1 cellular context compared by ENCODE assay signal in genomic region chr17:29148790-29149430, GRCh38.
TF ChIP-seq lines count a peak whose summit lies in the region.

No MANE protein-coding gene starts in this region.

TF ChIP-seq in HepG2, 621 proteins besides CTCF, POLR2A, EP300 and RAD21 (continued from another document and continues in another):
- TF ChIP-seq ZNF280B (CRISPR knock-in tag; IDR thresholded peaks at IDR 0.05; ENCODE audit: borderline replicate concordance): no peak
- peak; percentile 75; the same call in 1 of the 2 replicates for TF ChIP-seq ZNF670 (CRISPR knock-in tag; IDR thresholded peaks at IDR 0.05; ENCODE audit: borderline replicate concordance)
- peak; percentile 67; the same call in 1 of the 2 replicates for TF ChIP-seq ZNF230 (CRISPR knock-in tag; IDR thresholded peaks at IDR 0.05)
- TF ChIP-seq FUBP1 (CRISPR knock-in tag; IDR thresholded peaks at IDR 0.05; ENCODE audit: borderline replicate concordance): no peak
- peak; percentile 77; the same call in 1 of the 2 replicates for TF ChIP-seq MED1 (CRISPR knock-in tag; IDR thresholded peaks at IDR 0.05)
- TF ChIP-seq KDM2A (CRISPR knock-in tag; IDR thresholded peaks at IDR 0.05; ENCODE audit: borderline replicate concordance, low read depth): peak; percentile 82; the same call in 1 of the 2 replicates
- peak; percentile 80; the same call in 1 of the 2 replicates for TF ChIP-seq HDAC1 (CRISPR knock-in tag; IDR thresholded peaks at IDR 0.05)
- TF ChIP-seq KDM3A (CRISPR knock-in tag; IDR thresholded peaks at IDR 0.05; ENCODE audit: low read depth): peak; percentile 96; the same call in 1 of the 2 replicates
- TF ChIP-seq YEATS2 (CRISPR knock-in tag; IDR thresholded peaks at IDR 0.05; ENCODE audit: borderline replicate concordance): peak; percentile 59; the same call in 1 of the 2 replicates
- TF ChIP-seq CBFB (CRISPR knock-in tag; IDR thresholded peaks at IDR 0.05): no peak
- no peak for TF ChIP-seq ZNF644 (CRISPR knock-in tag; IDR thresholded peaks at IDR 0.05; ENCODE audit: low read depth)
- no peak for TF ChIP-seq HOXA7 (CRISPR knock-in tag; IDR thresholded peaks at IDR 0.05)
- no peak for TF ChIP-seq ZNF180 (CRISPR knock-in tag; IDR thresholded peaks at IDR 0.05; ENCODE audit: borderline replicate concordance, low read depth)
- TF ChIP-seq ZNF577 (CRISPR knock-in tag; IDR thresholded peaks at IDR 0.05; ENCODE audit: borderline replicate concordance, low read depth): no peak
- no peak for TF ChIP-seq SUZ12 (IDR thresholded peaks at IDR 0.05; ENCODE audit: low read depth, low read length)
- TF ChIP-seq IRX3 (CRISPR knock-in tag; IDR thresholded peaks at IDR 0.05; ENCODE audit: borderline replicate concordance, low read depth): no peak
- 0 out of 2 replicates have a peak, but pooled peaks have one; percentile 24 for TF ChIP-seq RFX5 (IDR thresholded peaks at IDR 0.05; ENCODE audit: low read depth, low read length)
- TF ChIP-seq ZNF558 (CRISPR knock-in tag; IDR thresholded peaks at IDR 0.05; ENCODE audit: borderline replicate concordance): no peak
- no peak for TF ChIP-seq TFDP1 (CRISPR knock-in tag; IDR thresholded peaks at IDR 0.05; ENCODE audit: borderline replicate concordance)
- TF ChIP-seq ADNP (CRISPR knock-in tag; IDR thresholded peaks at IDR 0.05): no peak
- TF ChIP-seq ZNF83 (CRISPR knock-in tag; IDR thresholded peaks at IDR 0.05; ENCODE audit: borderline replicate concordance): 0 out of 2 replicates have a peak, but pooled peaks have one; percentile 53
- TF ChIP-seq KMT2A (CRISPR knock-in tag; IDR thresholded peaks at IDR 0.05): peak; percentile 70; the same call in 1 of the 2 replicates
- TF ChIP-seq ZGPAT (CRISPR knock-in tag; IDR thresholded peaks at IDR 0.05): peak; percentile 83; the same call in 1 of the 2 replicates
- no peak for TF ChIP-seq ATF3 (CRISPR knock-in tag; IDR thresholded peaks at IDR 0.05)
- no peak for TF ChIP-seq ZMAT5 (CRISPR knock-in tag; IDR thresholded peaks at IDR 0.05; ENCODE audit: borderline replicate concordance, low read depth)
- no peak; the same call in 1 of the 2 replicates for TF ChIP-seq ZNF503 (CRISPR knock-in tag; IDR thresholded peaks at IDR 0.05)
- peak; percentile 69; the same call in 1 of the 2 replicates for TF ChIP-seq THAP7 (CRISPR knock-in tag; IDR thresholded peaks at IDR 0.05)
- TF ChIP-seq KLF16 (CRISPR knock-in tag; IDR thresholded peaks at IDR 0.05): peak in 1 of 2 experiments; percentile 80; a peak in 2 of 4 replicates
- peak; percentile 36; the same call in 1 of the 2 replicates for TF ChIP-seq MEF2D (CRISPR knock-in tag; IDR thresholded peaks at IDR 0.05)
- TF ChIP-seq SPEN (CRISPR knock-in tag; IDR thresholded peaks at IDR 0.05; ENCODE audit: low read depth): peak; percentile 80
- TF ChIP-seq SMAD1 (CRISPR knock-in tag; IDR thresholded peaks at IDR 0.05; ENCODE audit: borderline replicate concordance, low read depth): no peak
- no peak for TF ChIP-seq ZNF576 (CRISPR knock-in tag; IDR thresholded peaks at IDR 0.05)
- TF ChIP-seq ZNF205 (CRISPR knock-in tag; IDR thresholded peaks at IDR 0.05): peak; percentile 56; the same call in 1 of the 2 replicates
- TF ChIP-seq ZNF598 (CRISPR knock-in tag; IDR thresholded peaks at IDR 0.05; ENCODE audit: borderline replicate concordance): 0 out of 2 replicates have a peak, but pooled peaks have one; percentile 62
- TF ChIP-seq TRIM24 (CRISPR knock-in tag; IDR thresholded peaks at IDR 0.05): no peak
- TF ChIP-seq SETDB1 (CRISPR knock-in tag; IDR thresholded peaks at IDR 0.05; ENCODE audit: borderline replicate concordance): no peak
- peak; percentile 72 for TF ChIP-seq SAP130 (CRISPR knock-in tag; IDR thresholded peaks at IDR 0.05; ENCODE audit: low read depth)
- no peak for TF ChIP-seq PBX2 (CRISPR knock-in tag; IDR thresholded peaks at IDR 0.05)
- TF ChIP-seq ZBTB44 (CRISPR knock-in tag; IDR thresholded peaks at IDR 0.05): no peak
- TF ChIP-seq ZZZ3 (CRISPR knock-in tag; IDR thresholded peaks at IDR 0.05; ENCODE audit: borderline replicate concordance): no peak
- TF ChIP-seq RXRA (CRISPR knock-in tag; IDR thresholded peaks at IDR 0.05): peak; percentile 54; the same call in 1 of the 2 replicates
- peak; percentile 87 for TF ChIP-seq THRA (CRISPR knock-in tag; IDR thresholded peaks at IDR 0.05; ENCODE audit: borderline replicate concordance)
- TF ChIP-seq NFE2L2 (IDR thresholded peaks at IDR 0.05; ENCODE audit: low read length): no peak
- no peak for TF ChIP-seq AHR (CRISPR knock-in tag; IDR thresholded peaks at IDR 0.05)
- TF ChIP-seq KLF13 (CRISPR knock-in tag; IDR thresholded peaks at IDR 0.05): no peak
- TF ChIP-seq MIXL1 (CRISPR knock-in tag; IDR thresholded peaks at IDR 0.05): no peak; the same call in 1 of the 2 replicates
- TF ChIP-seq GABPB1 (CRISPR knock-in tag; IDR thresholded peaks at IDR 0.05): peak; percentile 75
- TF ChIP-seq KDM5B (CRISPR knock-in tag; IDR thresholded peaks at IDR 0.05; ENCODE audit: borderline replicate concordance): peak; percentile 91; the same call in 1 of the 2 replicates
- TF ChIP-seq KDM5A (IDR thresholded peaks at IDR 0.05; ENCODE audit: borderline replicate concordance, low read length): no peak
- no peak for TF ChIP-seq ATF7-NPFF (CRISPR knock-in tag; IDR thresholded peaks at IDR 0.05; ENCODE audit: low read depth)
- no peak for TF ChIP-seq MAX (IDR thresholded peaks at IDR 0.05)
- 0 out of 2 replicates have a peak, but pooled peaks have one; percentile 47 for TF ChIP-seq ZNF713 (CRISPR knock-in tag; IDR thresholded peaks at IDR 0.05)
- no peak for TF ChIP-seq ZNF549 (CRISPR knock-in tag; IDR thresholded peaks at IDR 0.05)
- TF ChIP-seq PTBP1 (IDR thresholded peaks at IDR 0.05; ENCODE audit: low read depth, low read length, poor library complexity, severe bottlenecking): no peak
- TF ChIP-seq ZSCAN20 (CRISPR knock-in tag; IDR thresholded peaks at IDR 0.05; ENCODE audit: borderline replicate concordance): 0 out of 2 replicates have a peak, but pooled peaks have one; percentile 40
- TF ChIP-seq ZNF564 (CRISPR knock-in tag; IDR thresholded peaks at IDR 0.05): no peak
